Comparison of ENCODE assay signal across 25 cellular contexts in genomic region chr9:69925452-69925851, GRCh38.
"Had no signal": no experiment of that assay in that cellular context is flagged by ENCODE, and none has a peak within 500 bp of the region (broad histone marks: within the 10 kb centered on the region; RNA-seq: fewer than 3 reads in every experiment).

No MANE protein-coding gene starts in this region.

- FAIRE-seq: endometrium, islet of Langerhans, keratinocyte had no signal

- H3K4me3 ChIP-seq: colonic mucosa, esophagus squamous epithelium, gastrocnemius medialis, heart right ventricle, left lung, lower lobe of right lung, mucosa of descending colon had no signal

- H3K4me1 ChIP-seq: colonic mucosa, esophagus squamous epithelium, gastrocnemius medialis, heart right ventricle, left lung, lower lobe of right lung had no signal

- H3K9me3 ChIP-seq: colonic mucosa, esophagus squamous epithelium, gastrocnemius medialis, heart right ventricle, left lung, lower lobe of right lung, mucosa of descending colon had no signal

- ATAC-seq: effector memory CD8-positive, alpha-beta T cell; esophagus mucosa; gastrocnemius medialis; heart right ventricle; left cardiac atrium; left lung; left ventricle myocardium superior; lower lobe of right lung; mucosa of descending colon had no signal

- H3K27me3 ChIP-seq: colonic mucosa, gastrocnemius medialis had no signal

- H3K27ac ChIP-seq: colonic mucosa, epithelial cell of prostate, esophagus squamous epithelium, gastrocnemius medialis, heart right ventricle, left lung, lower lobe of right lung had no signal

- DNase-seq: colonic mucosa; cortex of kidney; effector CD8-positive, alpha-beta T cell; effector memory CD8-positive, alpha-beta T cell; endodermal cell; erythroblast; esophagus squamous epithelium; foreskin fibroblast; foreskin melanocyte; gastrocnemius medialis; glutamatergic neuron; head of caudate nucleus; heart right ventricle; hippocampal formation; left cardiac atrium; left lung; left ventricle myocardium superior; lower lobe of right lung; mesenchymal stem cell; mucosa of descending colon had no signal

- H3K36me3 ChIP-seq: colonic mucosa, esophagus squamous epithelium, gastrocnemius medialis, heart right ventricle, left lung, lower lobe of right lung had no signal
